In the genomic region with DNA sequence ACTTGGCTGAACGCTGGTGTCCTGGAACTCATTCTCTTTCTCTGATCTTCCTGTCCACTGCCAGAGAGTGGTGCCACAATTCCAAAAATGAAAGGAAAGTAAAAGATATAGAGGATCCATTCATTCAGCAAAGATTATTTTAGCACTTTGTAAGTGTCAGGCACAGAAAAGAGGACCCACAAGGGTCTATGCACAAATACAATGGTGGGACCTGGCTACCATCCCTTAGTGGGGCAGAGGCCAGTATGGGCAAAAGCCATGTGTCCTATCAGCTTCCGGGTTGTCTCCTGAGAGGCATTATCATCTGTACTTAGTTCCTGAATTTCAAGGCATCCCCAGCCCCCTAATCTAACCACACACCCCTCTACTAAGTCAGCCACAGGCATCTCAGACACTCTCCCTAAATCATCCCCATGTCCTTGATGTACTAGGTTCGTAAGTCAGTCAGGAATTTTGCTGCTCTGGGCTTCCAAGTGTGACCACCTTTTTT, we compare ENCODE assay signal across 15 cellular contexts. TPM values are rescaled to one million over a fixed set of nuclear protein-coding genes. Genes with fewer than 3 reads are reported as not detected.
A peak's percentile ranks its signal among the peaks of the same experiment; 100 is the strongest.
DNase-seq lines count a peak whose midpoint lies in the region; ATAC-seq and TF ChIP-seq lines count a peak whose summit lies in the region.
"Had no signal": no experiment of that assay in that cellular context is flagged by ENCODE, and none has a peak within 500 bp of the region (broad histone marks: within the 10 kb centered on the region; RNA-seq: fewer than 3 reads in every experiment).

No MANE protein-coding gene starts in this region.

- TF ChIP-seq POLR2A in esophagus squamous epithelium (IDR thresholded peaks at IDR 0.05) (no peak), body of pancreas (IDR thresholded peaks at IDR 0.05) (no peak)

- H3K27me3 ChIP-seq in right cardiac atrium (ENCODE audit: control insufficient read depth, insufficient read depth) (no peaks in the 10 kb centered on the region), liver (ENCODE audit: control insufficient read depth in 4 of 4, insufficient read depth in 4 of 4, low read length in 3 of 4) (no peaks in the 10 kb centered on the region), esophagus squamous epithelium (no peaks in the 10 kb centered on the region), body of pancreas (no peaks in the 10 kb centered on the region)
- H3K27me3 ChIP-seq: heart right ventricle, tibial artery had no signal

- ATAC-seq in right cardiac atrium, result peak; percentile 36 to 65
- ATAC-seq in left ventricle myocardium superior, result no peak
- ATAC-seq in body of pancreas, result no peak

- H3K9me3 ChIP-seq in right cardiac atrium (ENCODE audit: control insufficient read depth, low read length) (no peaks in the 10 kb centered on the region), liver (ENCODE audit: control insufficient read depth in 4 of 4, low read length in 3 of 4) (no peaks in the 10 kb centered on the region), esophagus squamous epithelium (no peaks in the 10 kb centered on the region), body of pancreas (no peaks in the 10 kb centered on the region)
- H3K9me3 ChIP-seq: heart right ventricle, tibial artery had no signal

- TF ChIP-seq CTCF in astrocyte of the cerebellum (IDR thresholded peaks at IDR 0.05; ENCODE audit: low read depth, low read length, missing control alignments) (peak; percentile 5), liver (IDR thresholded peaks at IDR 0.05; ENCODE audit: low read depth, low read length, missing input control) (no peak), esophagus squamous epithelium (IDR thresholded peaks at IDR 0.05) (no peak), body of pancreas (IDR thresholded peaks at IDR 0.05) (no peak)

- 31% methylated on average over 3 of the region's 3 CpGs for WGBS in right cardiac atrium
- WGBS in liver, result 36% methylated on average over 3 of the region's 3 CpGs
- WGBS in esophagus squamous epithelium, 2 donors, result 52 to 61% methylated on average over 3 of the region's 3 CpGs
- 40 to 54% methylated on average over 3 of the region's 3 CpGs for WGBS in body of pancreas, 2 donors

- H3K36me3 ChIP-seq in liver (ENCODE audit: control insufficient read depth in 4 of 4, insufficient read depth in 3 of 4, low read depth in 1 of 4, low read length in 3 of 4) (peaks cover 0 to 1% (median 0%) of the 10 kb centered on the region in 4 donors), esophagus squamous epithelium (no peaks in the 10 kb centered on the region), body of pancreas (replicated peaks in 1 of 2; ENCODE audit: insufficient read depth in 1 of 2, low read depth in 2 of 2) (no peaks in the 10 kb centered on the region)

- no peak overlapping the region for H3K4me3 ChIP-seq in right cardiac atrium (ENCODE audit: low read length)
- H3K4me3 ChIP-seq in astrocyte of the cerebellum (ENCODE audit: low read depth, low read length), result no peak overlapping the region
- no peak overlapping the region for H3K4me3 ChIP-seq in liver (ENCODE audit: low read depth in 1 of 3, low read length in 3 of 3)
- no peak overlapping the region for H3K4me3 ChIP-seq in esophagus squamous epithelium
- H3K4me3 ChIP-seq in body of pancreas, result no peak overlapping the region
- H3K4me3 ChIP-seq: heart right ventricle, tibial artery had no signal

- intact Hi-C loops in right cardiac atrium (cut with DNase I) (loop anchor here in 1 of 4 donors (10.0 kb wide), 1 partner anchor 53 kb away; a partner anchor contains a TSS), left ventricle myocardium superior (cut with micrococcal nuclease) (no loop called here), esophagus squamous epithelium (cut with DNase I) (no loop called here), body of pancreas (cut with DNase I) (no loop called here)

- H3K27ac ChIP-seq in right cardiac atrium (ENCODE audit: low read length), result no peak overlapping the region
- no peak overlapping the region for H3K27ac ChIP-seq in liver (ENCODE audit: low read depth in 1 of 2, low read length in 2 of 2)
- H3K27ac ChIP-seq in esophagus squamous epithelium, result no peak overlapping the region
- no peak overlapping the region for H3K27ac ChIP-seq in body of pancreas
- H3K27ac ChIP-seq: heart right ventricle, tibial artery had no signal

- in situ Hi-C loops in astrocyte of the cerebellum (cut with HindIII; ENCODE audit: low sequenced_read_pairs), result no loop called here

- no peak overlapping the region for H3K9ac ChIP-seq in liver (ENCODE audit: low read depth in 1 of 2, low read length in 2 of 2)

- TF ChIP-seq RAD21 in liver (IDR thresholded peaks at IDR 0.05), result peak; percentile 53 to 60

- no peaks in the 10 kb centered on the region for H3K4me1 ChIP-seq in right cardiac atrium (ENCODE audit: control insufficient read depth, insufficient read depth, low read length)
- H3K4me1 ChIP-seq in liver (ENCODE audit: control insufficient read depth in 4 of 4, insufficient read depth in 4 of 4, low read length in 3 of 4), result peaks cover 0 to 14% (median 9%) of the 10 kb centered on the region in 4 donors
- H3K4me1 ChIP-seq in esophagus squamous epithelium, result peaks cover 0 to 35% (median 0%) of the 10 kb centered on the region in 3 donors
- H3K4me1 ChIP-seq in body of pancreas, result peaks cover 4% of the 10 kb centered on the region
- H3K4me1 ChIP-seq: tibial artery had no signal

- DNase-seq in right cardiac atrium (no peak), left ventricle myocardium superior (no peak), astrocyte of the cerebellum (ENCODE audit: low read depth) (no peak), esophagus squamous epithelium (lab: John Stamatoyannopoulos, UW) (no peak), body of pancreas (no peak), SK-N-DZ (ENCODE audit: low spot score) (no peak)
- no peak for DNase-seq in stimulated activated CD4-positive, alpha-beta T cell treated with anti-CD3 and anti-CD28 coated beads, Interleukin-4, amount 100 ng/mL, for 1 hour
- DNase-seq: activated CD4-positive, alpha-beta memory T cell treated with anti-CD3 and anti-CD28 coated beads for 36 hours; activated gamma-delta T cell treated with Interleukin-2 at 50 U/mL for 16 hours; effector CD4-positive, alpha-beta T cell; heart right ventricle; retina; tibial artery had no signal

RNA-seq across cellular contexts. Expression of a gene that starts 19.0 kb away (rescaled TPM):
- 100 to 1,000 TPM in 1 of 4 donors, 10 to 100 TPM in 3; 82.0 to 112 (median 93.1) TPM for total RNA-seq in right cardiac atrium
- 93.3 TPM for polyA plus RNA-seq in right cardiac atrium
- total RNA-seq in left ventricle myocardium superior, result 75.8 TPM
- 100 to 1,000 TPM; 101 to 264 TPM for total RNA-seq in liver
- 100 to 1,000 TPM in 1 of 2 donors, 10 to 100 TPM in 1; 93.1 to 245 TPM for polyA plus RNA-seq in liver
- 100 to 1,000 TPM; 115 to 215 (median 179) TPM for total RNA-seq in esophagus squamous epithelium
- 100 to 1,000 TPM; 179 to 291 TPM for total RNA-seq in body of pancreas
- 313 and 427 TPM in 2 replicates for polyA plus RNA-seq in SK-N-DZ (2014; cell fraction: cytosol; rRNA removed)
- polyA plus RNA-seq in SK-N-DZ (2014; cell fraction: nucleus; rRNA removed), result 175 and 241 TPM in 2 replicates

RNA-seq across cellular contexts. Expression of a gene that starts 23.4 kb away (rescaled TPM):
- total RNA-seq in right cardiac atrium (10 to 100 TPM; 56.6 to 75.7 (median 66.7) TPM), left ventricle myocardium superior (61.2 TPM), liver (10 to 100 TPM; 14.1 to 59.1 TPM), esophagus squamous epithelium (10 to 100 TPM; 22.6 to 38.3 (median 27.5) TPM), body of pancreas (10 to 100 TPM; 31.9 to 32.6 TPM)
- polyA plus RNA-seq in right cardiac atrium (34.9 TPM), liver (1 to 10 TPM; 3.2 to 6.4 TPM)
- polyA plus RNA-seq in SK-N-DZ (2014; cell fraction: cytosol; rRNA removed), result 27.9 and 32.8 TPM in 2 replicates
- polyA plus RNA-seq in SK-N-DZ (2014; cell fraction: nucleus; rRNA removed), result 34.7 and 45.4 TPM in 2 replicates

RNA-seq across cellular contexts. Expression of a gene that starts 51.9 kb away (rescaled TPM):
- total RNA-seq in right cardiac atrium (10 to 100 TPM; 23.9 to 28.7 (median 27.0) TPM), left ventricle myocardium superior (33.9 TPM), liver (10 to 100 TPM in 1 of 2 donors, 1 to 10 TPM in 1; 9.2 to 13.5 TPM), esophagus squamous epithelium (10 to 100 TPM; 19.7 to 32.7 (median 25.5) TPM), body of pancreas (10 to 100 TPM; 16.5 to 16.9 TPM)
- polyA plus RNA-seq in right cardiac atrium (13.7 TPM), liver (10 to 100 TPM in 1 of 2 donors, 1 to 10 TPM in 1; 7.4 to 17.8 TPM)
- 49.8 and 51.3 TPM in 2 replicates for polyA plus RNA-seq in SK-N-DZ (2014; cell fraction: cytosol; rRNA removed)
- 78.6 and 82.4 TPM in 2 replicates for polyA plus RNA-seq in SK-N-DZ (2014; cell fraction: nucleus; rRNA removed)

RNA-seq across cellular contexts. Expression of a gene that starts 52.9 kb away (rescaled TPM):
- total RNA-seq in right cardiac atrium, result 10 to 100 TPM; 43.8 to 55.2 (median 51.5) TPM
- polyA plus RNA-seq in right cardiac atrium, result 100 TPM
- 65.6 TPM for total RNA-seq in left ventricle myocardium superior
- total RNA-seq in liver, result 10 to 100 TPM; 30.4 to 42.9 TPM
- polyA plus RNA-seq in liver, result 100 to 1,000 TPM; 115 to 152 TPM
- total RNA-seq in esophagus squamous epithelium, result 10 to 100 TPM; 41.4 to 67.1 (median 53.3) TPM
- total RNA-seq in body of pancreas, result 10 to 100 TPM; 44.2 to 47.5 TPM
- polyA plus RNA-seq in SK-N-DZ (2014; cell fraction: cytosol; rRNA removed), result 43.7 and 52.4 TPM in 2 replicates
- 21.0 and 33.7 TPM in 2 replicates for polyA plus RNA-seq in SK-N-DZ (2014; cell fraction: nucleus; rRNA removed)

RNA-seq across cellular contexts. Expression of a gene that starts 59.2 kb away (rescaled TPM):
- not detected for total RNA-seq in right cardiac atrium
- 0.07 TPM for polyA plus RNA-seq in right cardiac atrium
- total RNA-seq in left ventricle myocardium superior, result not detected
- total RNA-seq in liver, result 1 to 10 TPM in 1 of 2 donors, under 1 TPM in 1; 0.67 to 1.0 TPM
- polyA plus RNA-seq in liver, result 1 to 10 TPM in 1 of 2 donors, under 1 TPM in 1; 0.82 to 2.0 TPM
- total RNA-seq in esophagus squamous epithelium, result 100 to 1,000 TPM; 190 to 482 (median 272) TPM
- total RNA-seq in body of pancreas, result 10 to 100 TPM; 31.3 to 66.7 TPM
- polyA plus RNA-seq in SK-N-DZ (2014; cell fraction: cytosol; rRNA removed), result 0.30 and 0.85 TPM in 2 replicates
- polyA plus RNA-seq in SK-N-DZ (2014; cell fraction: nucleus; rRNA removed), result not detected in 2 replicates
- total RNA-seq: Daoy had no signal

Comparison
In these comparisons a context has a peak if more than half of its experiments do, and no peak if none do; other contexts are left out.
1. ATAC-seq: peak in right cardiac atrium (2 of 2); none in left ventricle myocardium superior (single experiment) and body of pancreas (single experiment).